In the genomic region with DNA sequence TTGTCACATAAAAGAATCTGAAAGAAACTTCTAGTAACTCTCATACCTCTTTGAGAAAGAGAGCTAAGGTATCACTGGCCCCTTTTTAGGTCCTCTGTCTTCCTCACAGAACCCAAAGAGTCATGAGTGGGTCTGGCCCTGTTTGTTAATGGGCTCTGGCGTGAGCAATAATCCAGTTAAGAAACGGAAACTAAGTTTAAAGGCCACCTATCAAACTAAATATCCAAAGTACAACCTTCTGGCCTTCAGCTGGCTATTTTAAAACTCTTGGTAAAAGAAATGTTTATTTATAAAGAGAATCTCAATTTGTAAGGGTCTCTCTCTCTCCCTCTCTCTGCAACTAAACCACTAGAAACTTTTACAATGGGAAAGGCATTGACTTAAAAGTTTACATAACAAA, we compare ENCODE assay signal across 25 cellular contexts.
"Had no signal": no experiment of that assay in that cellular context is flagged by ENCODE, and none has a peak within 500 bp of the region (broad histone marks: within the 10 kb centered on the region; RNA-seq: fewer than 3 reads in every experiment).

No MANE protein-coding gene starts in this region.

- H3K9me3 ChIP-seq: pancreas, psoas muscle, upper lobe of right lung had no signal

- H3K27me3 Mint-ChIP-seq: activated CD4-positive, alpha-beta memory T cell treated with anti-CD3 and anti-CD28 coated beads, Interleukin-2, amount 10 ng/mL, durations not matched to agents 7 days and 5 days; activated naive CD4-positive, alpha-beta T cell treated with anti-CD3 and anti-CD28 coated beads, Interleukin-2, amount 10 ng/mL, durations not matched to agents 7 days and 5 days had no signal

- H3K27ac ChIP-seq: epithelial cell of prostate, gastroesophageal sphincter, pancreas, psoas muscle, right atrium auricular region, thoracic aorta, upper lobe of right lung had no signal

- H3K4me3 Mint-ChIP-seq: activated CD4-positive, alpha-beta memory T cell treated with anti-CD3 and anti-CD28 coated beads, Interleukin-2, amount 10 ng/mL, durations not matched to agents 7 days and 5 days; activated CD4-positive, alpha-beta T cell treated with anti-CD3 and anti-CD28 coated beads, Interleukin-2, amount 10 ng/mL, durations not matched to agents 24 days and 14 days; activated naive CD4-positive, alpha-beta T cell treated with anti-CD3 and anti-CD28 coated beads, Interleukin-2, amount 10 ng/mL, durations not matched to agents 7 days and 5 days; mesothelial cell of epicardium; natural killer cell had no signal

- H3K36me3 ChIP-seq: gastroesophageal sphincter, pancreas, right atrium auricular region, thoracic aorta, upper lobe of right lung had no signal

- DNase-seq: activated CD4-positive, alpha-beta memory T cell treated with anti-CD3 and anti-CD28 coated beads, Interleukin-2, amount 10 ng/mL, durations not matched to agents 7 days and 5 days; activated CD4-positive, alpha-beta T cell treated with anti-CD3 and anti-CD28 coated beads, Interleukin-2, amount 10 ng/mL, durations not matched to agents 24 days and 14 days; activated effector memory CD4-positive, alpha-beta T cell treated with anti-CD3 and anti-CD28 coated beads, Interleukin-2, amount 50 U/mL, for 16 hours; activated naive CD4-positive, alpha-beta T cell treated with anti-CD3 and anti-CD28 coated beads, Interleukin-2, amount 10 ng/mL, durations not matched to agents 7 days and 5 days; amygdala; cerebellar nuclear complex; cortex of kidney; head of caudate nucleus; hypothalamus; left colon; natural killer cell; pancreas; psoas muscle; stimulated activated CD4-positive, alpha-beta T cell treated with anti-CD3 and anti-CD28 coated beads, Interleukin-4, amount 100 ng/mL, for 24 hours; stimulated activated naive CD4-positive, alpha-beta T cell treated with Interleukin-2 at 50 U/mL for 16 hours; T-helper 2 cell; upper lobe of right lung had no signal

- H3K4me3 ChIP-seq: gastroesophageal sphincter, pancreas, psoas muscle, right atrium auricular region, thoracic aorta, upper lobe of right lung had no signal

- ATAC-seq: activated CD4-positive, CD25-positive, alpha-beta regulatory T cell treated with anti-CD3 and anti-CD28 coated beads, Interleukin-2, amount 50 U/mL, for 24 hours; gastroesophageal sphincter; left colon; natural killer cell; pancreas; psoas muscle; upper lobe of right lung had no signal

- H3K9me3 Mint-ChIP-seq: activated CD4-positive, alpha-beta memory T cell treated with anti-CD3 and anti-CD28 coated beads, Interleukin-2, amount 10 ng/mL, durations not matched to agents 7 days and 5 days; activated naive CD4-positive, alpha-beta T cell treated with anti-CD3 and anti-CD28 coated beads, Interleukin-2, amount 10 ng/mL, durations not matched to agents 7 days and 5 days; natural killer cell had no signal

- H3K36me3 Mint-ChIP-seq: activated naive CD4-positive, alpha-beta T cell treated with anti-CD3 and anti-CD28 coated beads, Interleukin-2, amount 10 ng/mL, durations not matched to agents 7 days and 5 days; natural killer cell had no signal

- H3K4me1 ChIP-seq: pancreas, psoas muscle, upper lobe of right lung had no signal

- H3K4me1 Mint-ChIP-seq: activated CD4-positive, alpha-beta memory T cell treated with anti-CD3 and anti-CD28 coated beads, Interleukin-2, amount 10 ng/mL, durations not matched to agents 7 days and 5 days; activated CD4-positive, alpha-beta T cell treated with anti-CD3 and anti-CD28 coated beads, Interleukin-2, amount 10 ng/mL, durations not matched to agents 24 days and 14 days; activated naive CD4-positive, alpha-beta T cell treated with anti-CD3 and anti-CD28 coated beads, Interleukin-2, amount 10 ng/mL, durations not matched to agents 7 days and 5 days; natural killer cell had no signal

- H3K27me3 ChIP-seq: gastroesophageal sphincter, pancreas, right atrium auricular region, upper lobe of right lung had no signal

- FAIRE-seq: bronchial epithelial cell, keratinocyte, pancreas had no signal

- H3K27ac Mint-ChIP-seq: activated CD4-positive, alpha-beta memory T cell treated with anti-CD3 and anti-CD28 coated beads, Interleukin-2, amount 10 ng/mL, durations not matched to agents 7 days and 5 days; activated CD4-positive, alpha-beta T cell treated with anti-CD3 and anti-CD28 coated beads, Interleukin-2, amount 10 ng/mL, durations not matched to agents 24 days and 14 days; activated naive CD4-positive, alpha-beta T cell treated with anti-CD3 and anti-CD28 coated beads, Interleukin-2, amount 10 ng/mL, durations not matched to agents 7 days and 5 days; mesothelial cell of epicardium; natural killer cell had no signal
